10 cellular contexts compared by ENCODE assay signal in the genomic region with DNA sequence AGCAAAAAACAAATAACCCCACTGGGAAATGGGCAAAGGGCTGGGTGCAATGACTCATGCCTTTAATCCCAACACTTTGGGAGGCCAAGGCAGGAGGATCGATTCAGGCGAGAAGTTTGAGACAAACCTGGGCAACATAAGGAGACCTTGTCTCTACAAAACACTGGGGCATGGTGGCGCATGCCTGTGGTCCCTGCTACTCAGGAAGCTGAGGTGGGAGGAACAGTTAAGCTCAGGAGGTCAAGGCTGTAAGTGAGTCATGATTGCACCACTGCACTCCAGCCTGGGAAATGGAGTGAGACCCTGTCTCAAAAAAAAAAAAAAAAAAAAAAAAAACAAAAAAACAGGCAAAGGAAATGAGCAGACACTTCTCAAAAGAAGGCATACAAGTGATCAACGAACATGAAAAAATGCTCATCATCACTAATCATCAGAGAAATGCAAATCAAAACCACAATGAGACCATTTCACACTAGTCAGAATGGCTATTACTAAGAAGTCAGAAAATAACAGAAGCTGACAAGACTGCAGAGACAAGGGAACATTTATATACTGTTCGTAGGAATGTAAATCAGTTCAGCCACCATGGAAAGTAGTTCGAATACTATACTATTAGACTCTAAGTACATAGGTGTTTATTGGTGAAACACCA. TPM values are rescaled to one million over a fixed set of nuclear protein-coding genes. Genes with fewer than 3 reads are reported as not detected.
DNase-seq lines count a peak whose midpoint lies in the region; ATAC-seq and TF ChIP-seq lines count a peak whose summit lies in the region.
"Had no signal": no experiment of that assay in that cellular context is flagged by ENCODE, and none has a peak within 500 bp of the region (broad histone marks: within the 10 kb centered on the region; RNA-seq: fewer than 3 reads in every experiment).

No MANE protein-coding gene starts in this region.

- no peak overlapping the region for H3K4me3 ChIP-seq in kidney epithelial cell (ENCODE audit: low read depth, low read length)

- H3K27me3 ChIP-seq in kidney epithelial cell (ENCODE audit: control insufficient read depth, insufficient read depth, low read length), result no peaks in the 10 kb centered on the region

- H3K4me3 Mint-ChIP-seq in glutamatergic neuron (ENCODE audit: unreplicated experiment), result no peak overlapping the region

- no peak for TF ChIP-seq CTCF in kidney epithelial cell (IDR thresholded peaks at IDR 0.05; ENCODE audit: insufficient read depth, low read length, poor library complexity, severe bottlenecking)
- no peak for TF ChIP-seq CTCF in glutamatergic neuron (IDR thresholded peaks at IDR 0.05; ENCODE audit: partially characterized antibody, unreplicated experiment)

- no peaks in the 10 kb centered on the region for H3K9me3 Mint-ChIP-seq in glutamatergic neuron (ENCODE audit: unreplicated experiment)

- H3K36me3 ChIP-seq in kidney epithelial cell (ENCODE audit: control insufficient read depth, insufficient read depth, low read length), result no peaks in the 10 kb centered on the region

- H3K36me3 Mint-ChIP-seq in glutamatergic neuron (ENCODE audit: unreplicated experiment), result no peaks in the 10 kb centered on the region

- ATAC-seq in GM18870 (IDR thresholded peaks at IDR 0.05; ENCODE audit: unreplicated experiment), result peak; percentile 95
- ATAC-seq in HG02610 (IDR thresholded peaks at IDR 0.05; ENCODE audit: unreplicated experiment), result peak; percentile 82
- ATAC-seq: left lobe of liver had no signal

- DNase-seq in MV-4-11 (lab: John Stamatoyannopoulos, UW) (peak; percentile 78), kidney epithelial cell (ENCODE audit: low read depth) (peak; percentile 80), glutamatergic neuron (no peak), hypothalamus (lab: John Stamatoyannopoulos, UW) (no peak), GF-D8 (lab: John Stamatoyannopoulos, UW) (no peak)
- no peak for DNase-seq in stimulated activated CD4-positive, alpha-beta T cell treated with anti-CD3 and anti-CD28 coated beads, Interleukin-2, amount 100 ng/mL, for 48 hours
- DNase-seq: NCI-H1105 had no signal

- H3K27me3 Mint-ChIP-seq in glutamatergic neuron (ENCODE audit: unreplicated experiment), result no peaks in the 10 kb centered on the region

- no peaks in the 10 kb centered on the region for H3K4me1 Mint-ChIP-seq in glutamatergic neuron (ENCODE audit: low read depth, unreplicated experiment)

- H3K27ac Mint-ChIP-seq in glutamatergic neuron (ENCODE audit: unreplicated experiment), result no peak overlapping the region

RNA-seq across cellular contexts. Expression of a gene that starts 48.2 kb away (rescaled TPM):
- total RNA-seq in kidney epithelial cell, result 12.7 and 20.8 TPM in 2 replicates
- 3.0 TPM for total RNA-seq in glutamatergic neuron (ENCODE audit: unreplicated experiment)

Comparison
In these comparisons a context has a peak if more than half of its experiments do, and no peak if none do; other contexts are left out.
1. DNase-seq: peak in MV-4-11 (single experiment) and kidney epithelial cell (single experiment); none in stimulated activated CD4-positive, alpha-beta T cell treated with anti-CD3 and anti-CD28 coated beads, Interleukin-2, amount 100 ng/mL, for 48 hours (0 of 2), glutamatergic neuron (single experiment), hypothalamus (0 of 51) and GF-D8 (single experiment).